16 cellular contexts compared by ENCODE assay signal in the genomic region with DNA sequence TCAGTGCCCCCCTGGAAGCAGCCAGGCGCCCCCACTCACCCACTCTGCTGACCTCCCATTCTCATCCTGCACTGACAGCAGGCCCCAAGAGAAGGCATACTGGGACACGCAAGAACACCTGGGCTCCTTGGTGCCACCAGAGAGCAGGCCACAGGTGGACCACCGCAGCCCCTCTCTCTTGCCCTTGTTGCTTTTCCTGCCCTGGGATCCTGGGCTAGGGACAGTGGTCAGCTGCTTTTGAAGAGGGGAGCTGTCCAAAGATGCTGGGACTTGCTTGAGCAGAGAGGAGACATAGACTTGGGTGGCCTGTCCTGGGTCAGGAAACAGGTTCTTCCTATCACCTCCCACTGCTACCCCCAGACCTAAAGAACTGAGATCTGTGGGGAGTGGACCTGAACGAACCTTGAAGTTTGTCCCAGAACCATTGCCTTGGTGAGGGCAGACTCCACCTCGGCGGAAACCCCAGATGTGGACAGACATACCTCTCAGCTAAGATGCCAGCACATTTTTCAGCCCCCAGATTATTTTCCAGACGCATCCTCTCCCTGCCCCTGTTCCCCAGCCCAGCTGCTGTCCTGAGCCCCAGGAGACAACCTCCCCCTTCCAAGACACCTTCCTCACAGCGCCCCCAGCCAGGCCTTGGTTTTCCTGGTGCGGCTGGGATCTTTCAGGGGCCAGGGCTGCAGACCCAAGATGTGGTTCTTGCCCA. TPM values are rescaled to one million over a fixed set of nuclear protein-coding genes. Genes with fewer than 3 reads are reported as not detected.
DNase-seq lines count a peak whose midpoint lies in the region; ATAC-seq lines count a peak whose summit lies in the region.
"Had no signal": no experiment of that assay in that cellular context is flagged by ENCODE, and none has a peak within 500 bp of the region (broad histone marks: within the 10 kb centered on the region; RNA-seq: fewer than 3 reads in every experiment).

No MANE protein-coding gene starts in this region.

- no peak for DNase-seq in activated T-cell treated with anti-CD3 and anti-CD28 coated beads, Interleukin-2, amount 50 U/mL, for 4 hours
- DNase-seq in activated T-cell treated with anti-CD3 and anti-CD28 coated beads for 4 hours (no peak), hepatic stellate cell (ENCODE audit: low spot score) (no peak)
- DNase-seq in activated T-helper 1 cell treated with anti-CD3 and anti-CD28 coated beads, Interleukin-12 subunit alpha, Interleukin-12 subunit beta, Interleukin-2, Interleukin-4 antibody, amounts not matched to agents 30 ng/mL and 10 ng/mL and 1 ng/mL, durations not matched to agents 14 hours and 24 hours and 36 hours (ENCODE audit: low spot score): no peak
- no peak for DNase-seq in stimulated activated effector memory CD8-positive, alpha-beta T cell treated with anti-CD3 and anti-CD28 coated beads, Interleukin-12 subunit alpha, Interleukin-12 subunit beta, amount 100 ng/mL, for 72 hours (ENCODE audit: low spot score in 2 of 2)
- DNase-seq in NK-92 treated with Interleukin-12 subunit alpha and Interleukin-12 subunit beta, amount 100 ng/mL, for 24 hours (lab: John Stamatoyannopoulos, UW): no peak
- no peak for DNase-seq in stimulated activated CD4-positive, alpha-beta T cell treated with anti-CD3 and anti-CD28 coated beads, Interleukin-12 subunit alpha, Interleukin-12 subunit beta, amount 100 ng/mL, for 4 hours
- DNase-seq: ACHN; Caco-2; erythroblast; SIG-M5; sigmoid colon; stimulated activated CD4-positive, alpha-beta T cell treated with anti-CD3 and anti-CD28 coated beads, Interleukin-4, amount 100 ng/mL, for 24 hours had no signal

- H3K36me3 Mint-ChIP-seq in activated T-cell treated with anti-CD3 and anti-CD28 coated beads, Interleukin-2, amount 50 U/mL, for 4 hours (ENCODE audit: insufficient read depth): no peaks in the 10 kb centered on the region
- no peaks in the 10 kb centered on the region for H3K36me3 Mint-ChIP-seq in activated T-helper 1 cell treated with anti-CD3 and anti-CD28 coated beads, Interleukin-12 subunit alpha, Interleukin-12 subunit beta, Interleukin-2, Interleukin-4 antibody, amounts not matched to agents 30 ng/mL and 10 ng/mL and 1 ng/mL, durations not matched to agents 14 hours and 24 hours and 36 hours (ENCODE audit: low read depth)
- H3K36me3 Mint-ChIP-seq in stimulated activated effector memory CD8-positive, alpha-beta T cell treated with anti-CD3 and anti-CD28 coated beads, Interleukin-12 subunit alpha, Interleukin-12 subunit beta, amount 100 ng/mL, for 72 hours: no peaks in the 10 kb centered on the region

- no peak overlapping the region for H3K9ac ChIP-seq in iPS-20b (ENCODE audit: low read depth, low read length)

- peaks cover 59% of the 10 kb centered on the region for H3K27me3 ChIP-seq in iPS-20b (ENCODE audit: insufficient read depth, low read length)

- H3K36me3 ChIP-seq in iPS-20b (ENCODE audit: insufficient read depth, low read depth, low read length): no peaks in the 10 kb centered on the region
- H3K36me3 ChIP-seq: sigmoid colon had no signal

- peaks cover 20% of the 10 kb centered on the region for H3K4me1 Mint-ChIP-seq in activated T-cell treated with anti-CD3 and anti-CD28 coated beads, Interleukin-2, amount 50 U/mL, for 4 hours (ENCODE audit: low read depth)
- peaks cover 20% of the 10 kb centered on the region for H3K4me1 Mint-ChIP-seq in activated T-helper 1 cell treated with anti-CD3 and anti-CD28 coated beads, Interleukin-12 subunit alpha, Interleukin-12 subunit beta, Interleukin-2, Interleukin-4 antibody, amounts not matched to agents 30 ng/mL and 10 ng/mL and 1 ng/mL, durations not matched to agents 14 hours and 24 hours and 36 hours (ENCODE audit: low read depth)
- peaks cover 32% of the 10 kb centered on the region for H3K4me1 Mint-ChIP-seq in stimulated activated effector memory CD8-positive, alpha-beta T cell treated with anti-CD3 and anti-CD28 coated beads, Interleukin-12 subunit alpha, Interleukin-12 subunit beta, amount 100 ng/mL, for 72 hours

- intact Hi-C loops in activated T-helper 1 cell treated with anti-CD3 and anti-CD28 coated beads, Interleukin-12 subunit alpha, Interleukin-12 subunit beta, Interleukin-2, Interleukin-4 antibody, amounts not matched to agents 30 ng/mL and 10 ng/mL and 1 ng/mL, durations not matched to agents 14 hours and 24 hours and 36 hours (cut with micrococcal nuclease): no loop called here

- no peak for ATAC-seq in activated T-cell treated with anti-CD3 and anti-CD28 coated beads, Interleukin-2, amount 50 U/mL, for 4 hours
- ATAC-seq in stimulated activated effector memory CD8-positive, alpha-beta T cell treated with anti-CD3 and anti-CD28 coated beads, Interleukin-12 subunit alpha, Interleukin-12 subunit beta, amount 100 ng/mL, for 72 hours: no peak

- peak overlapping the region; percentile 74 for H3K4me3 Mint-ChIP-seq in activated T-cell treated with anti-CD3 and anti-CD28 coated beads, Interleukin-2, amount 50 U/mL, for 4 hours
- H3K4me3 Mint-ChIP-seq in activated T-helper 1 cell treated with anti-CD3 and anti-CD28 coated beads, Interleukin-12 subunit alpha, Interleukin-12 subunit beta, Interleukin-2, Interleukin-4 antibody, amounts not matched to agents 30 ng/mL and 10 ng/mL and 1 ng/mL, durations not matched to agents 14 hours and 24 hours and 36 hours: peak overlapping the region; percentile 37
- peak overlapping the region; percentile 65 for H3K4me3 Mint-ChIP-seq in stimulated activated effector memory CD8-positive, alpha-beta T cell treated with anti-CD3 and anti-CD28 coated beads, Interleukin-12 subunit alpha, Interleukin-12 subunit beta, amount 100 ng/mL, for 72 hours

- H3K27ac Mint-ChIP-seq in activated T-helper 1 cell treated with anti-CD3 and anti-CD28 coated beads, Interleukin-12 subunit alpha, Interleukin-12 subunit beta, Interleukin-2, Interleukin-4 antibody, amounts not matched to agents 30 ng/mL and 10 ng/mL and 1 ng/mL, durations not matched to agents 14 hours and 24 hours and 36 hours: no peak overlapping the region
- no peak overlapping the region for H3K27ac Mint-ChIP-seq in stimulated activated effector memory CD8-positive, alpha-beta T cell treated with anti-CD3 and anti-CD28 coated beads, Interleukin-12 subunit alpha, Interleukin-12 subunit beta, amount 100 ng/mL, for 72 hours

- no peaks in the 10 kb centered on the region; the same call in 1 of the 2 replicates for H3K4me1 ChIP-seq in iPS-20b (ENCODE audit: insufficient read depth, low read length)

- peaks cover 40% of the 10 kb centered on the region for H3K27me3 Mint-ChIP-seq in activated T-cell treated with anti-CD3 and anti-CD28 coated beads, Interleukin-2, amount 50 U/mL, for 4 hours (ENCODE audit: low read depth)
- H3K27me3 Mint-ChIP-seq in activated T-helper 1 cell treated with anti-CD3 and anti-CD28 coated beads, Interleukin-12 subunit alpha, Interleukin-12 subunit beta, Interleukin-2, Interleukin-4 antibody, amounts not matched to agents 30 ng/mL and 10 ng/mL and 1 ng/mL, durations not matched to agents 14 hours and 24 hours and 36 hours (ENCODE audit: insufficient read depth): peaks cover 42% of the 10 kb centered on the region

- peak overlapping the region; percentile 77; the same call in 1 of the 2 replicates for H3K4me3 ChIP-seq in iPS-20b (ENCODE audit: low read length)

- no peaks in the 10 kb centered on the region for H3K9me3 ChIP-seq in iPS-20b (ENCODE audit: insufficient read depth, low read depth, low read length)
- H3K9me3 ChIP-seq: Caco-2, sigmoid colon had no signal

- H3K27ac ChIP-seq in iPS-20b (ENCODE audit: low read length): no peak overlapping the region
- H3K27ac ChIP-seq: sigmoid colon had no signal

- H3K9me3 Mint-ChIP-seq in activated T-cell treated with anti-CD3 and anti-CD28 coated beads, Interleukin-2, amount 50 U/mL, for 4 hours: no peaks in the 10 kb centered on the region
- H3K9me3 Mint-ChIP-seq in activated T-helper 1 cell treated with anti-CD3 and anti-CD28 coated beads, Interleukin-12 subunit alpha, Interleukin-12 subunit beta, Interleukin-2, Interleukin-4 antibody, amounts not matched to agents 30 ng/mL and 10 ng/mL and 1 ng/mL, durations not matched to agents 14 hours and 24 hours and 36 hours: no peaks in the 10 kb centered on the region
- H3K9me3 Mint-ChIP-seq in stimulated activated effector memory CD8-positive, alpha-beta T cell treated with anti-CD3 and anti-CD28 coated beads, Interleukin-12 subunit alpha, Interleukin-12 subunit beta, amount 100 ng/mL, for 72 hours: no peaks in the 10 kb centered on the region

RNA-seq across cellular contexts. Expression of a gene that starts 1.1 kb away (rescaled TPM):
- under 1 TPM; 0.05 to 0.16 (median 0.08) TPM for total RNA-seq in activated T-cell treated with anti-CD3 and anti-CD28 coated beads, Interleukin-2, amount 50 U/mL, for 4 hours
- 0.18 TPM in 1 of 2 replicates, not detected in the other for total RNA-seq in activated T-helper 1 cell treated with anti-CD3 and anti-CD28 coated beads, Interleukin-12 subunit alpha, Interleukin-12 subunit beta, Interleukin-2, Interleukin-4 antibody, amounts not matched to agents 30 ng/mL and 10 ng/mL and 1 ng/mL, durations not matched to agents 14 hours and 24 hours and 36 hours
- total RNA-seq: Caco-2, glomerular endothelial cell, HepG2 had no signal
